In the genomic region with DNA sequence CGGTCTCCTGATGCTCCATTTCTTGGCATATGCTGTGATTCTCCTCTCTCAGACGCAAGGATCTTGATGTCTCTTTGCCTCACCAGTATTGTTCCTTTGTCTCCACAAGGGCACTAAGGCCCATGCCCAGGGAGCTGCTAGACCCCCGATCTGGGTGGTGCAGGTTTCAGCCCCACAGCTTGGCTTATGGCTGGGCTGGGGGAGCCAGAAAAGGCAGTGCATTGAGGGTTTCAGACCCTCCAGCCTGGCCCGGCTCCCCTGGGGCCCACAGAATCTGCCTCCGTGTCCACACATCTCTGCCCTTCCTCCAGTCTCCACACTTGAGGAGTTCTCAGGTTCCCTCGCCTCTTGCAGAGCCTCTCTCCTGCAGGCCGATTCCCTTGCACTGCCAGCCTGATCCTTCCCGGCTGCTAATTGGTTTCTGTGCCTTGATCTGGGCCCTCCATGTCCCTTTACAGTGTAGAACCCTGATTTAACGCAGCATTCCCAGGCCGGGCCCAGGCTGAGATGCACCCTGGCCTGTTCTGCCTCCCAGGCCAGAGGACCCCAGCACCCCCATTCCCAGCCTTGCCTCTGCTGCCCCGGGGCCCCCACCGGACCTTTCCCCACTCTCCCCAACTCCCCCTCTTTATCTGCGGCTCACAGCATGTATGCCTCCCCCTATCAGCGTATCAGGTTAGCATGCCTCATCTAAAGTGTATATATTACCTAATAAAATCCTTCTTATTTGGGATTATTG, we compare ENCODE assay signal across 1 cellular context.
TF ChIP-seq lines count a peak whose summit lies in the region.

No MANE protein-coding gene starts in this region.

TF ChIP-seq in GM23338, 12 proteins besides CTCF, POLR2A, EP300 and RAD21 (continued from another document):
- TF ChIP-seq, protein P1, sequence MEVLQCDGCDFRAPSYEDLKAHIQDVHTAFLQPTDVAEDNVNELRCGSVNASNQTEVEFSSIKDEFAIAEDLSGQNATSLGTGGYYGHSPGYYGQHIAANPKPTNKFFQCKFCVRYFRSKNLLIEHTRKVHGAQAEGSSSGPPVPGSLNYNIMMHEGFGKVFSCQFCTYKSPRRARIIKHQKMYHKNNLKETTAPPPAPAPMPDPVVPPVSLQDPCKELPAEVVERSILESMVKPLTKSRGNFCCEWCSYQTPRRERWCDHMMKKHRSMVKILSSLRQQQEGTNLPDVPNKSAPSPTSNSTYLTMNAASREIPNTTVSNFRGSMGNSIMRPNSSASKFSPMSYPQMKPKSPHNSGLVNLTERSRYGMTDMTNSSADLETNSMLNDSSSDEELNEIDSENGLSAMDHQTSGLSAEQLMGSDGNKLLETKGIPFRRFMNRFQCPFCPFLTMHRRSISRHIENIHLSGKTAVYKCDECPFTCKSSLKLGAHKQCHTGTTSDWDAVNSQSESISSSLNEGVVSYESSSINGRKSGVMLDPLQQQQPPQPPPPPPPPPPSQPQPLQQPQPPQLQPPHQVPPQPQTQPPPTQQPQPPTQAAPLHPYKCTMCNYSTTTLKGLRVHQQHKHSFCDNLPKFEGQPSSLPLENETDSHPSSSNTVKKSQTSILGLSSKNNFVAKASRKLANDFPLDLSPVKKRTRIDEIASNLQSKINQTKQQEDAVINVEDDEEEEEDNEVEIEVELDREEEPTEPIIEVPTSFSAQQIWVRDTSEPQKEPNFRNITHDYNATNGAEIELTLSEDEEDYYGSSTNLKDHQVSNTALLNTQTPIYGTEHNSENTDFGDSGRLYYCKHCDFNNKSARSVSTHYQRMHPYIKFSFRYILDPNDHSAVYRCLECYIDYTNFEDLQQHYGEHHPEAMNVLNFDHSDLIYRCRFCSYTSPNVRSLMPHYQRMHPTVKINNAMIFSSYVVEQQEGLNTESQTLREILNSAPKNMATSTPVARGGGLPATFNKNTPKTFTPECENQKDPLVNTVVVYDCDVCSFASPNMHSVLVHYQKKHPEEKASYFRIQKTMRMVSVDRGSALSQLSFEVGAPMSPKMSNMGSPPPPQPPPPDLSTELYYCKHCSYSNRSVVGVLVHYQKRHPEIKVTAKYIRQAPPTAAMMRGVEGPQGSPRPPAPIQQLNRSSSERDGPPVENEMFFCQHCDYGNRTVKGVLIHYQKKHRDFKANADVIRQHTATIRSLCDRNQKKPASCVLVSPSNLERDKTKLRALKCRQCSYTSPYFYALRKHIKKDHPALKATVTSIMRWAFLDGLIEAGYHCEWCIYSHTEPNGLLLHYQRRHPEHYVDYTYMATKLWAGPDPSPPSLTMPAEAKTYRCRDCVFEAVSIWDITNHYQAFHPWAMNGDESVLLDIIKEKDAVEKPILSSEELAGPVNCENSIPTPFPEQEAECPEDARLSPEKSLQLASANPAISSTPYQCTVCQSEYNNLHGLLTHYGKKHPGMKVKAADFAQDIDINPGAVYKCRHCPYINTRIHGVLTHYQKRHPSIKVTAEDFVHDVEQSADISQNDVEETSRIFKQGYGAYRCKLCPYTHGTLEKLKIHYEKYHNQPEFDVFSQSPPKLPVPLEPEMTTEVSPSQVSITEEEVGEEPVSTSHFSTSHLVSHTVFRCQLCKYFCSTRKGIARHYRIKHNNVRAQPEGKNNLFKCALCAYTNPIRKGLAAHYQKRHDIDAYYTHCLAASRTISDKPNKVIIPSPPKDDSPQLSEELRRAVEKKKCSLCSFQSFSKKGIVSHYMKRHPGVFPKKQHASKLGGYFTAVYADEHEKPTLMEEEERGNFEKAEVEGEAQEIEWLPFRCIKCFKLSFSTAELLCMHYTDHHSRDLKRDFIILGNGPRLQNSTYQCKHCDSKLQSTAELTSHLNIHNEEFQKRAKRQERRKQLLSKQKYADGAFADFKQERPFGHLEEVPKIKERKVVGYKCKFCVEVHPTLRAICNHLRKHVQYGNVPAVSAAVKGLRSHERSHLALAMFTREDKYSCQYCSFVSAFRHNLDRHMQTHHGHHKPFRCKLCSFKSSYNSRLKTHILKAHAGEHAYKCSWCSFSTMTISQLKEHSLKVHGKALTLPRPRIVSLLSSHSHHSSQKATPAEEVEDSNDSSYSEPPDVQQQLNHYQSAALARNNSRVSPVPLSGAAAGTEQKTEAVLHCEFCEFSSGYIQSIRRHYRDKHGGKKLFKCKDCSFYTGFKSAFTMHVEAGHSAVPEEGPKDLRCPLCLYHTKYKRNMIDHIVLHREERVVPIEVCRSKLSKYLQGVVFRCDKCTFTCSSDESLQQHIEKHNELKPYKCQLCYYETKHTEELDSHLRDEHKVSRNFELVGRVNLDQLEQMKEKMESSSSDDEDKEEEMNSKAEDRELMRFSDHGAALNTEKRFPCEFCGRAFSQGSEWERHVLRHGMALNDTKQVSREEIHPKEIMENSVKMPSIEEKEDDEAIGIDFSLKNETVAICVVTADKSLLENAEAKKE (CRISPR knock-in tag; IDR thresholded peaks at IDR 0.05) = no peak
- TF ChIP-seq ETS1 (IDR thresholded peaks at IDR 0.05) (no peak), EZH2phosphoT487 (IDR thresholded peaks at IDR 0.05; ENCODE audit: unreplicated experiment) (no peak), CREB1 (CRISPR knock-in tag; IDR thresholded peaks at IDR 0.05; ENCODE audit: low read depth) (no peak)
- TF ChIP-seq, protein P2, sequence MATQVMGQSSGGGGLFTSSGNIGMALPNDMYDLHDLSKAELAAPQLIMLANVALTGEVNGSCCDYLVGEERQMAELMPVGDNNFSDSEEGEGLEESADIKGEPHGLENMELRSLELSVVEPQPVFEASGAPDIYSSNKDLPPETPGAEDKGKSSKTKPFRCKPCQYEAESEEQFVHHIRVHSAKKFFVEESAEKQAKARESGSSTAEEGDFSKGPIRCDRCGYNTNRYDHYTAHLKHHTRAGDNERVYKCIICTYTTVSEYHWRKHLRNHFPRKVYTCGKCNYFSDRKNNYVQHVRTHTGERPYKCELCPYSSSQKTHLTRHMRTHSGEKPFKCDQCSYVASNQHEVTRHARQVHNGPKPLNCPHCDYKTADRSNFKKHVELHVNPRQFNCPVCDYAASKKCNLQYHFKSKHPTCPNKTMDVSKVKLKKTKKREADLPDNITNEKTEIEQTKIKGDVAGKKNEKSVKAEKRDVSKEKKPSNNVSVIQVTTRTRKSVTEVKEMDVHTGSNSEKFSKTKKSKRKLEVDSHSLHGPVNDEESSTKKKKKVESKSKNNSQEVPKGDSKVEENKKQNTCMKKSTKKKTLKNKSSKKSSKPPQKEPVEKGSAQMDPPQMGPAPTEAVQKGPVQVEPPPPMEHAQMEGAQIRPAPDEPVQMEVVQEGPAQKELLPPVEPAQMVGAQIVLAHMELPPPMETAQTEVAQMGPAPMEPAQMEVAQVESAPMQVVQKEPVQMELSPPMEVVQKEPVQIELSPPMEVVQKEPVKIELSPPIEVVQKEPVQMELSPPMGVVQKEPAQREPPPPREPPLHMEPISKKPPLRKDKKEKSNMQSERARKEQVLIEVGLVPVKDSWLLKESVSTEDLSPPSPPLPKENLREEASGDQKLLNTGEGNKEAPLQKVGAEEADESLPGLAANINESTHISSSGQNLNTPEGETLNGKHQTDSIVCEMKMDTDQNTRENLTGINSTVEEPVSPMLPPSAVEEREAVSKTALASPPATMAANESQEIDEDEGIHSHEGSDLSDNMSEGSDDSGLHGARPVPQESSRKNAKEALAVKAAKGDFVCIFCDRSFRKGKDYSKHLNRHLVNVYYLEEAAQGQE (IDR thresholded peaks at IDR 0.05; ENCODE audit: unreplicated experiment) = no peak
